24 cellular contexts compared by ENCODE assay signal in genomic region chr12:96334502-96334901, GRCh38.
"Had no signal": no experiment of that assay in that cellular context is flagged by ENCODE, and none has a peak within 500 bp of the region (broad histone marks: within the 10 kb centered on the region; RNA-seq: fewer than 3 reads in every experiment).

No MANE protein-coding gene starts in this region.

- H3K4me2 ChIP-seq: neural progenitor cell had no signal

- H3K36me3 ChIP-seq: ascending aorta, gastrocnemius medialis, neural progenitor cell, transverse colon had no signal

- H3K4me3 Mint-ChIP-seq: brain, neural progenitor cell had no signal

- H3K27me3 Mint-ChIP-seq: activated naive CD8-positive, alpha-beta T cell treated with anti-CD3 and anti-CD28 coated beads for 36 hours; brain; naive thymus-derived CD8-positive, alpha-beta T cell had no signal

- H2AFZ ChIP-seq: neural progenitor cell, parathyroid adenoma had no signal

- H3K4me1 Mint-ChIP-seq: neural progenitor cell had no signal

- ATAC-seq: gastrocnemius medialis, left cardiac atrium, right cardiac atrium had no signal

- H3K4me1 ChIP-seq: ascending aorta, neural progenitor cell had no signal

- DNase-seq: activated CD4-positive, alpha-beta T cell treated with anti-CD3 and anti-CD28 coated beads for 4 hours; activated CD4-positive, alpha-beta T cell treated with anti-CD3 and anti-CD28 coated beads, Interleukin-2, amount 50 U/mL, for 4 hours; activated naive CD4-positive, alpha-beta T cell; activated naive CD8-positive, alpha-beta T cell treated with anti-CD3 and anti-CD28 coated beads for 36 hours; activated T-cell treated with anti-CD3 and anti-CD28 coated beads for 4 hours; activated T-cell treated with anti-CD3 and anti-CD28 coated beads, Interleukin-2, amount 50 U/mL, for 72 hours; adrenal gland; effector CD8-positive, alpha-beta T cell; erythroblast; gastrocnemius medialis; head of caudate nucleus; hippocampal formation; left cardiac atrium; mammary epithelial cell; occipital lobe; right cardiac atrium; spleen; transverse colon had no signal

- H3K9me3 ChIP-seq: gastrocnemius medialis had no signal

- H3K4me3 ChIP-seq: adrenal gland, ascending aorta, gastrocnemius medialis, neural progenitor cell, spleen, transverse colon had no signal

- H3K27ac ChIP-seq: adrenal gland, ascending aorta, gastrocnemius medialis, neural progenitor cell, parathyroid adenoma, spleen, transverse colon, VCaP had no signal

- H3K9ac ChIP-seq: neural progenitor cell, parathyroid adenoma had no signal

- H3K27me3 ChIP-seq: adrenal gland, ascending aorta, gastrocnemius medialis, neural progenitor cell, spleen, transverse colon had no signal

- H3K27ac Mint-ChIP-seq: brain, neural progenitor cell had no signal
